ENCODE assay signal across 8 cellular contexts in genomic region chr3:179068779-179069530, GRCh38.
A peak's percentile ranks its signal among the peaks of the same experiment; 100 is the strongest.
DNase-seq lines count a peak whose midpoint lies in the region; ATAC-seq and TF ChIP-seq lines count a peak whose summit lies in the region.

No MANE protein-coding gene starts in this region.

- no peaks in the 10 kb centered on the region for H3K27me3 Mint-ChIP-seq in activated T-cell treated with anti-CD3 and anti-CD28 coated beads, Interleukin-2, amount 50 U/mL, for 24 hours

- no peak overlapping the region for H3K27ac ChIP-seq in coronary artery

- no peak overlapping the region for H3K27ac Mint-ChIP-seq in activated T-cell treated with anti-CD3 and anti-CD28 coated beads, Interleukin-2, amount 50 U/mL, for 24 hours

- peaks cover 46% of the 10 kb centered on the region for H3K4me1 Mint-ChIP-seq in activated T-cell treated with anti-CD3 and anti-CD28 coated beads, Interleukin-2, amount 50 U/mL, for 24 hours (ENCODE audit: low read depth)

- no peak for ATAC-seq in HG02610 (IDR thresholded peaks at IDR 0.05; ENCODE audit: unreplicated experiment)

- H3K4me3 ChIP-seq in coronary artery: no peak overlapping the region

- DNase-seq in NCI-H345 (lab: John Stamatoyannopoulos, UW) (peak; percentile 40), NCI-H345 treated with DMSO at 0.1 percent for 48 hours (lab: John Stamatoyannopoulos, UW; ENCODE audit: unreplicated experiment) (no peak), NCI-H1105 (lab: John Stamatoyannopoulos, UW) (peak; percentile 19), iPS-NIHi7 (ENCODE audit: extremely low spot score) (peak; percentile 37), coronary artery (ENCODE audit: low spot score) (no peak), NCI-H2107 (lab: John Stamatoyannopoulos, UW) (no peak)
- DNase-seq in activated T-cell treated with anti-CD3 and anti-CD28 coated beads, Interleukin-2, amount 50 U/mL, for 24 hours: no peak

- peak overlapping the region; percentile 3 for H3K4me3 Mint-ChIP-seq in activated T-cell treated with anti-CD3 and anti-CD28 coated beads, Interleukin-2, amount 50 U/mL, for 24 hours

- TF ChIP-seq CTCF in coronary artery (IDR thresholded peaks at IDR 0.05): no peak

- H3K9me3 Mint-ChIP-seq in activated T-cell treated with anti-CD3 and anti-CD28 coated beads, Interleukin-2, amount 50 U/mL, for 24 hours: no peaks in the 10 kb centered on the region

- H3K36me3 Mint-ChIP-seq in activated T-cell treated with anti-CD3 and anti-CD28 coated beads, Interleukin-2, amount 50 U/mL, for 24 hours (ENCODE audit: low read depth): peaks cover 39% of the 10 kb centered on the region

Comparison
In these comparisons a context has a peak if more than half of its experiments do, and no peak if none do; other contexts are left out.
1. DNase-seq: peak in NCI-H345 (single experiment), NCI-H1105 (single experiment) and iPS-NIHi7 (single experiment); none in NCI-H345 treated with DMSO at 0.1 percent for 48 hours (single experiment), activated T-cell treated with anti-CD3 and anti-CD28 coated beads, Interleukin-2, amount 50 U/mL, for 24 hours (single experiment), coronary artery (single experiment) and NCI-H2107 (single experiment).